23 cellular contexts compared by ENCODE assay signal in genomic region chr16:15452456-15452855, GRCh38. TPM values are rescaled to one million over a fixed set of nuclear protein-coding genes. Genes with fewer than 3 reads are reported as not detected.
"Had no signal": no experiment of that assay in that cellular context is flagged by ENCODE, and none has a peak within 500 bp of the region (broad histone marks: within the 10 kb centered on the region; RNA-seq: fewer than 3 reads in every experiment).

No MANE protein-coding gene starts in this region.

- ATAC-seq: activated CD8-positive, alpha-beta T cell treated with anti-CD3 and anti-CD28 coated beads for 36 hours; left colon; naive thymus-derived CD4-positive, alpha-beta T cell; right cardiac atrium had no signal

- H3K27ac ChIP-seq: breast epithelium, esophagus muscularis mucosa, spleen, tibial nerve had no signal

- DNase-seq: activated CD4-positive, alpha-beta T cell treated with anti-CD3 and anti-CD28 coated beads, Interleukin-2, amount 10 ng/mL, durations not matched to agents 7 days and 5 days; activated CD4-positive, CD25-positive, alpha-beta regulatory T cell treated with anti-CD3 and anti-CD28 coated beads, Interleukin-2, amount 50 U/mL, for 72 hours; activated CD8-positive, alpha-beta T cell treated with anti-CD3 and anti-CD28 coated beads for 36 hours; activated T-cell treated with anti-CD3 and anti-CD28 coated beads, Interleukin-2, amount 50 U/mL, for 48 hours; central memory CD4-positive, alpha-beta T cell; dermis blood vessel endothelial cell; effector CD4-positive, alpha-beta T cell; immature natural killer cell; kidney; left colon; midbrain; naive thymus-derived CD4-positive, alpha-beta T cell; nucleus accumbens; right cardiac atrium; spleen; stimulated activated naive CD4-positive, alpha-beta T cell treated with Interleukin-2 at 50 U/mL for 16 hours; T-helper 2 cell had no signal

- H3K27ac Mint-ChIP-seq: activated CD4-positive, alpha-beta T cell treated with anti-CD3 and anti-CD28 coated beads, Interleukin-2, amount 10 ng/mL, durations not matched to agents 7 days and 5 days; activated CD8-positive, alpha-beta T cell treated with anti-CD3 and anti-CD28 coated beads for 36 hours; activated naive CD4-positive, alpha-beta T cell treated with anti-CD3 and anti-CD28 coated beads, Interleukin-2, amount 50 U/mL, for 24 hours; activated T-helper 2 cell treated with anti-CD3 and anti-CD28 coated beads, Interferon-gamma antibody, Interleukin-2, Interleukin-4, amounts not matched to agents 10 μg/mL and 5 μg/mL and 100 μg/mL, durations not matched to agents 14 hours and 24 hours and 36 hours; immature natural killer cell; naive thymus-derived CD4-positive, alpha-beta T cell had no signal

- H3K4me1 Mint-ChIP-seq: activated CD4-positive, alpha-beta T cell treated with anti-CD3 and anti-CD28 coated beads, Interleukin-2, amount 10 ng/mL, durations not matched to agents 7 days and 5 days; activated naive CD4-positive, alpha-beta T cell treated with anti-CD3 and anti-CD28 coated beads, Interleukin-2, amount 50 U/mL, for 24 hours; immature natural killer cell; neural crest cell had no signal

- H3K4me3 ChIP-seq: breast epithelium, esophagus muscularis mucosa, spleen, tibial nerve had no signal

- H3K27me3 ChIP-seq: breast epithelium, esophagus muscularis mucosa, spleen, tibial nerve had no signal

- H3K4me3 Mint-ChIP-seq: activated CD4-positive, alpha-beta T cell treated with anti-CD3 and anti-CD28 coated beads, Interleukin-2, amount 10 ng/mL, durations not matched to agents 7 days and 5 days; activated CD8-positive, alpha-beta T cell treated with anti-CD3 and anti-CD28 coated beads for 36 hours; activated naive CD4-positive, alpha-beta T cell treated with anti-CD3 and anti-CD28 coated beads, Interleukin-2, amount 50 U/mL, for 24 hours; immature natural killer cell; naive thymus-derived CD4-positive, alpha-beta T cell; neural crest cell had no signal

- H3K9me3 ChIP-seq: breast epithelium, esophagus muscularis mucosa, spleen, tibial nerve had no signal

- FAIRE-seq: kidney had no signal

- H3K36me3 ChIP-seq: breast epithelium, spleen had no signal

- H3K4me1 ChIP-seq: breast epithelium, esophagus muscularis mucosa, tibial nerve had no signal

- H3K36me3 Mint-ChIP-seq: activated naive CD4-positive, alpha-beta T cell treated with anti-CD3 and anti-CD28 coated beads, Interleukin-2, amount 50 U/mL, for 24 hours; naive thymus-derived CD4-positive, alpha-beta T cell had no signal

- H3K27me3 Mint-ChIP-seq: activated naive CD4-positive, alpha-beta T cell treated with anti-CD3 and anti-CD28 coated beads, Interleukin-2, amount 50 U/mL, for 24 hours had no signal

- H3K9me3 Mint-ChIP-seq: activated CD4-positive, alpha-beta T cell treated with anti-CD3 and anti-CD28 coated beads, Interleukin-2, amount 10 ng/mL, durations not matched to agents 7 days and 5 days; activated CD8-positive, alpha-beta T cell treated with anti-CD3 and anti-CD28 coated beads for 36 hours; activated naive CD4-positive, alpha-beta T cell treated with anti-CD3 and anti-CD28 coated beads, Interleukin-2, amount 50 U/mL, for 24 hours; activated T-helper 2 cell treated with anti-CD3 and anti-CD28 coated beads, Interferon-gamma antibody, Interleukin-2, Interleukin-4, amounts not matched to agents 10 μg/mL and 5 μg/mL and 100 μg/mL, durations not matched to agents 14 hours and 24 hours and 36 hours; naive thymus-derived CD4-positive, alpha-beta T cell; neural crest cell had no signal

RNA-seq across cellular contexts. Expression of gene MPV17L, which starts 56.9 kb away (rescaled TPM):
- total RNA-seq: activated CD4-positive, alpha-beta T cell treated with anti-CD3 and anti-CD28 coated beads, Interleukin-2, amount 10 ng/mL, durations not matched to agents 7 days and 5 days had no signal
- polyA plus RNA-seq: naive thymus-derived CD4-positive, alpha-beta T cell had no signal
